ENCODE assay signal across 8 cellular contexts in genomic region chr1:100034465-100034864, GRCh38.
DNase-seq lines count a peak whose midpoint lies in the region; ATAC-seq and TF ChIP-seq lines count a peak whose summit lies in the region.

No MANE protein-coding gene starts in this region.

- H3K36me3 Mint-ChIP-seq in CD8-positive, alpha-beta T cell: peaks cover 9% of the 10 kb centered on the region
- H3K36me3 Mint-ChIP-seq in immature natural killer cell: no peaks in the 10 kb centered on the region
- H3K36me3 Mint-ChIP-seq in activated CD4-positive, alpha-beta T cell treated with anti-CD3 and anti-CD28 coated beads for 36 hours (ENCODE audit: low read depth): peaks cover 26% of the 10 kb centered on the region

- peaks cover 10% of the 10 kb centered on the region for H3K4me1 ChIP-seq in CD8-positive, alpha-beta T cell (ENCODE audit: insufficient read depth, low read length)
- H3K4me1 ChIP-seq in HCT116 (ENCODE audit: control insufficient read depth in 1 of 2, insufficient read depth in 2 of 2, low read length in 2 of 2): peaks cover 0 to 12% of the 10 kb centered on the region in 2 experiments; a peak in 2 of 4 replicates
- H3K4me1 ChIP-seq in left lung: peaks cover 0 to 21% of the 10 kb centered on the region in 2 donors

- H3K9me3 ChIP-seq in CD8-positive, alpha-beta T cell (ENCODE audit: low read length): no peaks in the 10 kb centered on the region
- H3K9me3 ChIP-seq in HCT116 (ENCODE audit: control insufficient read depth in 1 of 2, insufficient read depth in 1 of 2, low read depth in 1 of 2, low read length in 2 of 2): no peaks in the 10 kb centered on the region
- H3K9me3 ChIP-seq in left lung: no peaks in the 10 kb centered on the region

- H3K36me3 ChIP-seq in CD8-positive, alpha-beta T cell (ENCODE audit: insufficient read depth, low read length): no peaks in the 10 kb centered on the region
- H3K36me3 ChIP-seq in HCT116 (ENCODE audit: control insufficient read depth in 1 of 2, insufficient read depth in 2 of 2, low read length in 2 of 2): no peaks in the 10 kb centered on the region
- H3K36me3 ChIP-seq in left lung: no peaks in the 10 kb centered on the region

- peak; percentile 70 for TF ChIP-seq RAD21 in HCT116 (IDR thresholded peaks at IDR 0.05; ENCODE audit: low read depth)

- no peaks in the 10 kb centered on the region for H3K9me2 ChIP-seq in HCT116 (ENCODE audit: insufficient read depth)

- peak; percentile 35 for TF ChIP-seq CTCF in CD8-positive, alpha-beta T cell (IDR thresholded peaks at IDR 0.05)
- peak; percentile 37 to 66 (median 39); a peak in 4 of 6 replicates for TF ChIP-seq CTCF in HCT116 (IDR thresholded peaks at IDR 0.05 in 2 of 3, conservative IDR thresholded peaks at IDR 0.05 in 1 of 3; ENCODE audit: borderline replicate concordance in 1 of 3, insufficient read depth in 1 of 3, low read depth in 2 of 3, low read length in 2 of 3)
- TF ChIP-seq CTCF in left lung (IDR thresholded peaks at IDR 0.05): no peak

- H3K4me3 Mint-ChIP-seq in CD8-positive, alpha-beta T cell: no peak overlapping the region
- no peak overlapping the region for H3K4me3 Mint-ChIP-seq in immature natural killer cell
- no peak overlapping the region for H3K4me3 Mint-ChIP-seq in activated CD4-positive, alpha-beta T cell treated with anti-CD3 and anti-CD28 coated beads for 36 hours

- ATAC-seq in CD8-positive, alpha-beta T cell: no peak
- ATAC-seq in HCT116 (no peak), left lung (no peak), HG02759 (IDR thresholded peaks at IDR 0.05; ENCODE audit: unreplicated experiment) (no peak)
- no peak for ATAC-seq in activated CD4-positive, alpha-beta T cell treated with anti-CD3 and anti-CD28 coated beads for 36 hours

- H3K9me3 Mint-ChIP-seq in CD8-positive, alpha-beta T cell: no peaks in the 10 kb centered on the region
- no peaks in the 10 kb centered on the region for H3K9me3 Mint-ChIP-seq in immature natural killer cell
- no peaks in the 10 kb centered on the region for H3K9me3 Mint-ChIP-seq in activated CD4-positive, alpha-beta T cell treated with anti-CD3 and anti-CD28 coated beads for 36 hours (ENCODE audit: low read depth)

- H4K20me1 ChIP-seq in HCT116 (ENCODE audit: insufficient read depth): peaks cover 4% of the 10 kb centered on the region; the same call in 1 of the 2 replicates

- intact Hi-C loops in CD8-positive, alpha-beta T cell (cut with DNase I, micrococcal nuclease): loop anchor here (1.0 to 10.0 kb wide), 6 partner anchors 152 to 860 kb away; partner anchors contain the start of genes EXTL2 (in 1 of the 2) and SLC30A7 (in 1 of the 2)
- intact Hi-C loops in HCT116 (cut with micrococcal nuclease): loop anchor here (1.0 to 2.0 kb wide), 2 partner anchors 226 to 424 kb away; no protein-coding TSS in a partner anchor
- intact Hi-C loops in left lung (cut with DNase I): no loop called here
- intact Hi-C loops in activated CD4-positive, alpha-beta T cell treated with anti-CD3 and anti-CD28 coated beads for 36 hours (cut with DNase I, micrococcal nuclease): loop anchor here (1.0 kb wide), 1 partner anchor 226 kb away; no protein-coding TSS in a partner anchor

- no peaks in the 10 kb centered on the region for H3K27me3 ChIP-seq in CD8-positive, alpha-beta T cell (ENCODE audit: insufficient read depth, low read length)
- H3K27me3 ChIP-seq in HCT116 (ENCODE audit: insufficient read depth, low read length) (no peaks in the 10 kb centered on the region), left lung (no peaks in the 10 kb centered on the region)

- BruUV-seq in HCT116 (replicated peaks; lab: Mats Ljungman, UMichigan): no TSS peak

- no peak for DNase-seq in CD8-positive, alpha-beta T cell
- DNase-seq in HCT116 (ENCODE audit: low read depth, low spot score) (no peak), SK-N-DZ (ENCODE audit: low spot score) (peak; percentile 50), immature natural killer cell (peak; percentile 30 to 40 (median 39)), left lung (no peak), islet precursor cell (no peak)
- no peak for DNase-seq in activated CD4-positive, alpha-beta T cell treated with anti-CD3 and anti-CD28 coated beads for 36 hours

- H3K27ac ChIP-seq in CD8-positive, alpha-beta T cell (ENCODE audit: low read depth, low read length): no peak overlapping the region
- H3K27ac ChIP-seq in HCT116 (ENCODE audit: low read depth, low read length): no peak overlapping the region
- H3K27ac ChIP-seq in left lung: no peak overlapping the region

- CTCF ChIA-PET in CD8-positive, alpha-beta T cell (lab: Charles Lee): no interaction called here
- CTCF ChIA-PET in HCT116 (lab: Charles Lee): no interaction called here
- CTCF ChIA-PET in activated CD4-positive, alpha-beta T cell treated with anti-CD3 and anti-CD28 coated beads for 36 hours (lab: Charles Lee): interaction anchor here (1.0 to 1.7 kb wide), 4 partner anchors 24 to 225 kb away, joined by 3 to 5 read pairs (median 4); no protein-coding TSS in a partner anchor

- no peak overlapping the region for H2AFZ ChIP-seq in HCT116 (ENCODE audit: low read depth, low read length, poor library complexity, severe bottlenecking)

- peaks cover 25% of the 10 kb centered on the region for H3K79me2 ChIP-seq in HCT116 (ENCODE audit: insufficient read depth, low read length)

- no peak overlapping the region for H3K9ac ChIP-seq in HCT116 (ENCODE audit: low read length)

- peaks cover 22% of the 10 kb centered on the region for H3K4me1 Mint-ChIP-seq in CD8-positive, alpha-beta T cell (ENCODE audit: low read depth)
- peaks cover 34 to 44% of the 10 kb centered on the region in 2 donors for H3K4me1 Mint-ChIP-seq in immature natural killer cell
- peaks cover 21% of the 10 kb centered on the region for H3K4me1 Mint-ChIP-seq in activated CD4-positive, alpha-beta T cell treated with anti-CD3 and anti-CD28 coated beads for 36 hours

- H3K27me3 Mint-ChIP-seq in CD8-positive, alpha-beta T cell (ENCODE audit: low read depth): no peaks in the 10 kb centered on the region
- H3K27me3 Mint-ChIP-seq in immature natural killer cell (ENCODE audit: low read depth in 3 of 3): peaks cover 5 to 15% (median 6%) of the 10 kb centered on the region in 3 donors
- H3K27me3 Mint-ChIP-seq in activated CD4-positive, alpha-beta T cell treated with anti-CD3 and anti-CD28 coated beads for 36 hours: no peaks in the 10 kb centered on the region

- no peak overlapping the region for H3K4me2 ChIP-seq in HCT116 (ENCODE audit: low read length)

- POLR2A ChIA-PET in CD8-positive, alpha-beta T cell (lab: Charles Lee): no interaction called here
- POLR2A ChIA-PET in HCT116 (lab: Charles Lee): no interaction called here
- POLR2A ChIA-PET in activated CD4-positive, alpha-beta T cell treated with anti-CD3 and anti-CD28 coated beads for 36 hours (lab: Charles Lee): no interaction called here

- no peak overlapping the region for H3K4me3 ChIP-seq in CD8-positive, alpha-beta T cell (ENCODE audit: low read depth, low read length)
- H3K4me3 ChIP-seq in HCT116 (replicated peaks in 1 of 2; ENCODE audit: low read depth in 1 of 2, low read length in 2 of 2): no peak overlapping the region
- no peak overlapping the region for H3K4me3 ChIP-seq in left lung

- TF ChIP-seq POLR2A in HCT116 (IDR thresholded peaks at IDR 0.05; ENCODE audit: borderline replicate concordance, extremely low read depth, insufficient read depth, insufficient read length): no peak

- RAD21 ChIA-PET in HCT116 (lab: Charles Lee; ENCODE audit: low non-redundant PET in 1 of 2, low total read pairs in 2 of 2, uncharacterized antibody in 2 of 2, unreplicated experiment in 2 of 2): no interaction called here

- no peak overlapping the region for H3K27ac Mint-ChIP-seq in CD8-positive, alpha-beta T cell
- H3K27ac Mint-ChIP-seq in immature natural killer cell: peak overlapping the region in 4 of 6 donors; percentile 4 to 87 (median 49)
- no peak overlapping the region for H3K27ac Mint-ChIP-seq in activated CD4-positive, alpha-beta T cell treated with anti-CD3 and anti-CD28 coated beads for 36 hours

TF ChIP-seq in HCT116, 20 proteins besides CTCF, POLR2A, EP300 and RAD21 (continues in another document):
- TF ChIP-seq, protein P1, sequence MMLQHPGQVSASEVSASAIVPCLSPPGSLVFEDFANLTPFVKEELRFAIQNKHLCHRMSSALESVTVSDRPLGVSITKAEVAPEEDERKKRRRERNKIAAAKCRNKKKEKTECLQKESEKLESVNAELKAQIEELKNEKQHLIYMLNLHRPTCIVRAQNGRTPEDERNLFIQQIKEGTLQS (IDR thresholded peaks at IDR 0.05): no peak
- TF ChIP-seq FOSL1 (IDR thresholded peaks at IDR 0.05; ENCODE audit: low read depth) (no peak), EGR1 (IDR thresholded peaks at IDR 0.05; ENCODE audit: low read depth) (no peak), POLR2AphosphoS5 (IDR thresholded peaks at IDR 0.05; ENCODE audit: low read depth, low read length) (no peak), JUND (IDR thresholded peaks at IDR 0.05) (no peak), MAX (IDR thresholded peaks at IDR 0.05) (no peak; the same call in 1 of the 2 replicates), SP1 (IDR thresholded peaks at IDR 0.05; ENCODE audit: low read depth) (no peak), EZH2phosphoT487 (IDR thresholded peaks at IDR 0.05; ENCODE audit: borderline replicate concordance) (no peak)

Comparison
In these comparisons a context has a peak if more than half of its experiments do, and no peak if none do; other contexts are left out.
1. DNase-seq: peak in SK-N-DZ (single experiment) and immature natural killer cell (3 of 3); none in CD8-positive, alpha-beta T cell (0 of 7), HCT116 (single experiment), left lung (0 of 2), activated CD4-positive, alpha-beta T cell treated with anti-CD3 and anti-CD28 coated beads for 36 hours (single experiment) and islet precursor cell (single experiment).
2. H3K27ac Mint-ChIP-seq: peak in immature natural killer cell (4 of 6); none in CD8-positive, alpha-beta T cell (single experiment) and activated CD4-positive, alpha-beta T cell treated with anti-CD3 and anti-CD28 coated beads for 36 hours (single experiment).
3. CTCF ChIP-seq: peak in CD8-positive, alpha-beta T cell (single experiment) and HCT116 (3 of 3); none in left lung (0 of 2).
4. intact Hi-C loops: an anchor here in CD8-positive, alpha-beta T cell (1.0 to 10.0 kb wide), HCT116 (1.0 to 2.0 kb wide) and activated CD4-positive, alpha-beta T cell treated with anti-CD3 and anti-CD28 coated beads for 36 hours (1.0 kb wide); none called in left lung.